Comparison of ENCODE assay signal across 8 cellular contexts in genomic region chr9:98255578-98256296, GRCh38. TPM values are rescaled to one million over a fixed set of nuclear protein-coding genes. Genes with fewer than 3 reads are reported as not detected.
DNase-seq lines count a peak whose midpoint lies in the region; ATAC-seq and TF ChIP-seq lines count a peak whose summit lies in the region.

A gene with protein sequence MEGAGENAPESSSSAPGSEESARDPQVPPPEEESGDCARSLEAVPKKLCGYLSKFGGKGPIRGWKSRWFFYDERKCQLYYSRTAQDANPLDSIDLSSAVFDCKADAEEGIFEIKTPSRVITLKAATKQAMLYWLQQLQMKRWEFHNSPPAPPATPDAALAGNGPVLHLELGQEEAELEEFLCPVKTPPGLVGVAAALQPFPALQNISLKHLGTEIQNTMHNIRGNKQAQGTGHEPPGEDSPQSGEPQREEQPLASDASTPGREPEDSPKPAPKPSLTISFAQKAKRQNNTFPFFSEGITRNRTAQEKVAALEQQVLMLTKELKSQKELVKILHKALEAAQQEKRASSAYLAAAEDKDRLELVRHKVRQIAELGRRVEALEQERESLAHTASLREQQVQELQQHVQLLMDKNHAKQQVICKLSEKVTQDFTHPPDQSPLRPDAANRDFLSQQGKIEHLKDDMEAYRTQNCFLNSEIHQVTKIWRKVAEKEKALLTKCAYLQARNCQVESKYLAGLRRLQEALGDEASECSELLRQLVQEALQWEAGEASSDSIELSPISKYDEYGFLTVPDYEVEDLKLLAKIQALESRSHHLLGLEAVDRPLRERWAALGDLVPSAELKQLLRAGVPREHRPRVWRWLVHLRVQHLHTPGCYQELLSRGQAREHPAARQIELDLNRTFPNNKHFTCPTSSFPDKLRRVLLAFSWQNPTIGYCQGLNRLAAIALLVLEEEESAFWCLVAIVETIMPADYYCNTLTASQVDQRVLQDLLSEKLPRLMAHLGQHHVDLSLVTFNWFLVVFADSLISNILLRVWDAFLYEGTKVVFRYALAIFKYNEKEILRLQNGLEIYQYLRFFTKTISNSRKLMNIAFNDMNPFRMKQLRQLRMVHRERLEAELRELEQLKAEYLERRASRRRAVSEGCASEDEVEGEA (minus strand): TSS chr9:98255649. CDS start chr9:98255541, 108 bp downstream.

- peak; percentile 14 for TF ChIP-seq CTCF in fibroblast of villous mesenchyme (IDR thresholded peaks at IDR 0.05; ENCODE audit: insufficient read depth, low read depth, low read length)
- TF ChIP-seq CTCF in neural cell (IDR thresholded peaks at IDR 0.05; ENCODE audit: poor library complexity, severe bottlenecking) = peak; percentile 68

- H3F3A ChIP-seq in neural cell (ENCODE audit: insufficient read depth, low read length, poor library complexity, severe bottlenecking) = no peaks in the 10 kb centered on the region

- TF ChIP-seq RAD21 in neural cell (conservative IDR thresholded peaks at IDR 0.05) = no peak

- no peaks in the 10 kb centered on the region for H3K79me2 ChIP-seq in neural cell (replicated peaks; ENCODE audit: insufficient read depth, low read length)

- no peaks in the 10 kb centered on the region for H3K9me2 ChIP-seq in neural cell (ENCODE audit: insufficient read depth, low read length)

- peak within 1 kb of the TSS; percentile 88 for H3K4me2 ChIP-seq in neural cell (ENCODE audit: low read length)

- no peaks in the 10 kb centered on the region for H3K9me3 Mint-ChIP-seq in stimulated activated naive CD8-positive, alpha-beta T cell treated with anti-CD3 and anti-CD28 coated beads, Interleukin-15, amount 100 ng/mL, for 72 hours

- TF ChIP-seq EP300 in neural cell (conservative IDR thresholded peaks at IDR 0.05; ENCODE audit: poor library complexity, severe bottlenecking) = peak; percentile 38

- peak within 1 kb of the TSS; percentile 93 for H2AFZ ChIP-seq in neural cell (ENCODE audit: low read depth, low read length)

- peak; percentile 88 for ATAC-seq in stimulated activated naive CD8-positive, alpha-beta T cell treated with anti-CD3 and anti-CD28 coated beads, Interleukin-15, amount 100 ng/mL, for 72 hours

- peak within 1 kb of the TSS; percentile 95 to 96 for H3K27ac Mint-ChIP-seq in stimulated activated naive CD8-positive, alpha-beta T cell treated with anti-CD3 and anti-CD28 coated beads, Interleukin-15, amount 100 ng/mL, for 72 hours

- peak within 1 kb of the TSS; percentile 81 for H3K9ac ChIP-seq in neural cell (ENCODE audit: low read length)

- H3K27me3 ChIP-seq in MG63 (no peaks in the 10 kb centered on the region), neural cell (ENCODE audit: insufficient read depth, low read depth, low read length) (peaks cover 10% of the 10 kb centered on the region)

- peak; percentile 98 for DNase-seq in GM03348 (ENCODE audit: low spot score)
- DNase-seq in HCEC 1CT = peak; percentile 96
- DNase-seq in MG63 = peak; percentile 93
- DNase-seq in SHP77 (lab: John Stamatoyannopoulos, UW) = peak; percentile 86 to 88
- DNase-seq in activated gamma-delta T cell treated with Interleukin-2 at 50 U/mL for 16 hours = peak; percentile 98
- DNase-seq in fibroblast of villous mesenchyme (ENCODE audit: low read depth) = peak; percentile 94
- peak; percentile 97 for DNase-seq in stimulated activated naive CD8-positive, alpha-beta T cell treated with anti-CD3 and anti-CD28 coated beads, Interleukin-15, amount 100 ng/mL, for 72 hours

- H3K27ac ChIP-seq in neural cell (ENCODE audit: low read length) = peak within 1 kb of the TSS; percentile 84

- no peaks in the 10 kb centered on the region for H3K27me3 Mint-ChIP-seq in stimulated activated naive CD8-positive, alpha-beta T cell treated with anti-CD3 and anti-CD28 coated beads, Interleukin-15, amount 100 ng/mL, for 72 hours

- no peaks in the 10 kb centered on the region for H4K20me1 ChIP-seq in neural cell (ENCODE audit: insufficient read depth)

- H3K36me3 ChIP-seq in MG63 = peaks cover 9% of the 10 kb centered on the region
- H3K36me3 ChIP-seq in neural cell (ENCODE audit: insufficient read depth, low read length) = no peaks in the 10 kb centered on the region

- peaks cover 25% of the 10 kb centered on the region for H3K4me1 Mint-ChIP-seq in stimulated activated naive CD8-positive, alpha-beta T cell treated with anti-CD3 and anti-CD28 coated beads, Interleukin-15, amount 100 ng/mL, for 72 hours

- H3K9me3 ChIP-seq in MG63 (no peaks in the 10 kb centered on the region), neural cell (ENCODE audit: low read length) (no peaks in the 10 kb centered on the region)

- H3K4me3 ChIP-seq in MG63 (peak within 1 kb of the TSS; percentile 80), fibroblast of villous mesenchyme (ENCODE audit: low read depth, low read length) (peak within 1 kb of the TSS; percentile 76), neural cell (ENCODE audit: low read length) (peak within 1 kb of the TSS; percentile 95)

- peak within 1 kb of the TSS; percentile 91 to 93 for H3K4me3 Mint-ChIP-seq in stimulated activated naive CD8-positive, alpha-beta T cell treated with anti-CD3 and anti-CD28 coated beads, Interleukin-15, amount 100 ng/mL, for 72 hours

TF ChIP-seq in neural cell, 6 proteins besides CTCF, POLR2A, EP300 and RAD21:
- TF ChIP-seq POLR2AphosphoS5 (IDR thresholded peaks at IDR 0.05) = peak; percentile 73
- TF ChIP-seq SMC3 (conservative IDR thresholded peaks at IDR 0.05; ENCODE audit: poor library complexity) = peak; percentile 21
- TF ChIP-seq MXI1 (conservative IDR thresholded peaks at IDR 0.05; ENCODE audit: poor library complexity, severe bottlenecking) = peak; percentile 92
- peak; percentile 71 for TF ChIP-seq TAF1 (IDR thresholded peaks at IDR 0.05; ENCODE audit: low read depth)
- TF ChIP-seq EZH2 (IDR thresholded peaks at IDR 0.05; ENCODE audit: borderline replicate concordance, insufficient read depth, low read length, poor library complexity, severe bottlenecking) = no peak
- TF ChIP-seq, protein P1, sequence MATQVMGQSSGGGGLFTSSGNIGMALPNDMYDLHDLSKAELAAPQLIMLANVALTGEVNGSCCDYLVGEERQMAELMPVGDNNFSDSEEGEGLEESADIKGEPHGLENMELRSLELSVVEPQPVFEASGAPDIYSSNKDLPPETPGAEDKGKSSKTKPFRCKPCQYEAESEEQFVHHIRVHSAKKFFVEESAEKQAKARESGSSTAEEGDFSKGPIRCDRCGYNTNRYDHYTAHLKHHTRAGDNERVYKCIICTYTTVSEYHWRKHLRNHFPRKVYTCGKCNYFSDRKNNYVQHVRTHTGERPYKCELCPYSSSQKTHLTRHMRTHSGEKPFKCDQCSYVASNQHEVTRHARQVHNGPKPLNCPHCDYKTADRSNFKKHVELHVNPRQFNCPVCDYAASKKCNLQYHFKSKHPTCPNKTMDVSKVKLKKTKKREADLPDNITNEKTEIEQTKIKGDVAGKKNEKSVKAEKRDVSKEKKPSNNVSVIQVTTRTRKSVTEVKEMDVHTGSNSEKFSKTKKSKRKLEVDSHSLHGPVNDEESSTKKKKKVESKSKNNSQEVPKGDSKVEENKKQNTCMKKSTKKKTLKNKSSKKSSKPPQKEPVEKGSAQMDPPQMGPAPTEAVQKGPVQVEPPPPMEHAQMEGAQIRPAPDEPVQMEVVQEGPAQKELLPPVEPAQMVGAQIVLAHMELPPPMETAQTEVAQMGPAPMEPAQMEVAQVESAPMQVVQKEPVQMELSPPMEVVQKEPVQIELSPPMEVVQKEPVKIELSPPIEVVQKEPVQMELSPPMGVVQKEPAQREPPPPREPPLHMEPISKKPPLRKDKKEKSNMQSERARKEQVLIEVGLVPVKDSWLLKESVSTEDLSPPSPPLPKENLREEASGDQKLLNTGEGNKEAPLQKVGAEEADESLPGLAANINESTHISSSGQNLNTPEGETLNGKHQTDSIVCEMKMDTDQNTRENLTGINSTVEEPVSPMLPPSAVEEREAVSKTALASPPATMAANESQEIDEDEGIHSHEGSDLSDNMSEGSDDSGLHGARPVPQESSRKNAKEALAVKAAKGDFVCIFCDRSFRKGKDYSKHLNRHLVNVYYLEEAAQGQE (IDR thresholded peaks at IDR 0.05; ENCODE audit: borderline replicate concordance) = peak; percentile 65

RNA-seq across cellular contexts. Expression of the gene that starts here (rescaled TPM):
- total RNA-seq in MG63 (2014; rRNA removed; shearing (Covaris generic); ENCODE audit: low replicate concordance) = 3.6 and 5.2 TPM in 2 replicates
- total RNA-seq in fibroblast of villous mesenchyme = 56.4 and 78.6 TPM in 2 replicates
- polyA plus RNA-seq in neural cell = 4.1 and 5.0 TPM in 2 replicates
- polyA minus RNA-seq in neural cell = 1.2 and 2.4 TPM in 2 replicates

Comparison
In these comparisons a context has a peak if more than half of its experiments do, and no peak if none do; other contexts are left out.
1. Peak in every context shown above with its lines: DNase-seq, ATAC-seq, H3K4me3 ChIP-seq and H3K27ac ChIP-seq.